Comparison of ENCODE assay signal across 1 cellular context in the genomic region with DNA sequence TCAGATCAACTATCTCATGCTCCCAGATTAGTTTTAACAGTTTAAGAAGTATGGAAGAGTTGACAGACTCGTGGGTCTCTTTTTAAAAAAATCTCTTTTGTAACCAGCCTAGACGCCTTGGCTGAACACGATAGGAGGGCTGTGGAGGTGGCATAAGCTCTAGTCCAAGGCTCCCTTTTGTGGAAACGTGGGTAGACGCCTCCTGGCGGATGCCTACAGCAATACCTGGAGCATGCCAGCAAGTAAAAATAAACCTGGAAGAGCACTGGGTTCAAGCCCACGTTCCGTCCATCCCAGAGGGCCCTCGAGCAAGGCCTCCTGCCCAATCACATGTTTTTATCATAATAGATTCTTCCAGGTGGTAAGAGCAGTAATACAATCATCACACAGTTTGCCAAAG.
TF ChIP-seq lines count a peak whose summit lies in the region.

No MANE protein-coding gene starts in this region.

TF ChIP-seq in H1, 55 proteins besides CTCF, POLR2A, EP300 and RAD21:
- TF ChIP-seq TAF1 (IDR thresholded peaks at IDR 0.05; ENCODE audit: low read depth, low read length) (no peak), GTF2F1 (IDR thresholded peaks at IDR 0.05; ENCODE audit: borderline replicate concordance, low read depth, low read length) (no peak), TAF7 (optimal IDR thresholded peaks at IDR 0.05; ENCODE audit: borderline replicate concordance, low read depth, low read length) (no peak)
